Comparison of ENCODE assay signal across 26 cellular contexts in the genomic region with DNA sequence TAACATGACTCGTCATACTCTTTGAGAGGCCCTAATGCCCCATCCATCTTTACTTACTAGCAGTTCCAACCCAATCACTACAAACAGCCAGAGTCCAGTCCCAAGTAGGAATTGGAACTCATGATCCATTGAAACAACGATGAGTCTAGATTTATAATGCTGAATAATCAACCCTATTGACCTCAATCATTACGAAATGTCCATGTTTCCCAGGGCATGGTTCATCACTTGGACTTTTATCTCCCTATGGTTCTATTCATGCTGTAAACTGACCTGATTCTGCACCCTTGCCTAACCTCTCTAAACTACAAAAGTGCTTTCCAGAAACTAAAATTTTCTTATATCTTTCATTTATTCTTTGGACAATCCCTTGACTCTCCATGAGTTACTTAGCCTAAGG.
"Had no signal": no experiment of that assay in that cellular context is flagged by ENCODE, and none has a peak within 500 bp of the region (broad histone marks: within the 10 kb centered on the region; RNA-seq: fewer than 3 reads in every experiment).

No MANE protein-coding gene starts in this region.

- H3K4me1 Mint-ChIP-seq: immature natural killer cell; nephron; neural progenitor cell; stimulated activated effector memory CD8-positive, alpha-beta T cell treated with anti-CD3 and anti-CD28 coated beads, Interleukin-12 subunit alpha, Interleukin-12 subunit beta, amount 100 ng/mL, for 72 hours had no signal

- H3K9ac ChIP-seq: neural progenitor cell, parathyroid adenoma had no signal

- H3K4me1 ChIP-seq: esophagus squamous epithelium, neural progenitor cell, parathyroid adenoma, right atrium auricular region, stomach, thyroid gland, vagina had no signal

- H3K36me3 ChIP-seq: esophagus squamous epithelium, neural progenitor cell, right atrium auricular region, sigmoid colon, stomach, thyroid gland, vagina had no signal

- H3K9me3 Mint-ChIP-seq: nephron, neural progenitor cell had no signal

- H3K79me2 ChIP-seq: parathyroid adenoma had no signal

- H3K9me3 ChIP-seq: esophagus squamous epithelium, right atrium auricular region, sigmoid colon, stomach, thyroid gland, vagina had no signal

- DNase-seq: cortex of kidney; effector memory CD8-positive, alpha-beta T cell; erythroblast; esophagus squamous epithelium; hypothalamus; immature natural killer cell; islet precursor cell; mesendoderm; midbrain; naive thymus-derived CD4-positive, alpha-beta T cell; sigmoid colon; stimulated activated CD4-positive, alpha-beta T cell treated with anti-CD3 and anti-CD28 coated beads, Interleukin-2, amount 100 ng/mL, for 24 hours; stimulated activated CD4-positive, alpha-beta T cell treated with anti-CD3 and anti-CD28 coated beads, Interleukin-4, amount 100 ng/mL, for 24 hours; stimulated activated naive CD4-positive, alpha-beta T cell treated with Interleukin-2 at 50 U/mL for 16 hours; stomach; thyroid gland; trophoblast cell had no signal

- H3K27ac ChIP-seq: esophagus squamous epithelium, neural progenitor cell, parathyroid adenoma, right atrium auricular region, sigmoid colon, stomach, thyroid gland, vagina had no signal

- H2AFZ ChIP-seq: neural progenitor cell, parathyroid adenoma had no signal

- H3K27ac Mint-ChIP-seq: effector memory CD8-positive, alpha-beta T cell; immature natural killer cell; nephron; neural progenitor cell; progenitor cell of endocrine pancreas; stimulated activated effector memory CD8-positive, alpha-beta T cell treated with anti-CD3 and anti-CD28 coated beads, Interleukin-12 subunit alpha, Interleukin-12 subunit beta, amount 100 ng/mL, for 72 hours had no signal

- H3K27me3 ChIP-seq: esophagus squamous epithelium, neural progenitor cell, right atrium auricular region, sigmoid colon, stomach, thyroid gland, vagina had no signal

- H3K27me3 Mint-ChIP-seq: effector memory CD8-positive, alpha-beta T cell; naive thymus-derived CD4-positive, alpha-beta T cell; progenitor cell of endocrine pancreas had no signal

- FAIRE-seq: endometrium, frontal cortex had no signal

- H3K36me3 Mint-ChIP-seq: immature natural killer cell; neural progenitor cell; stimulated activated effector memory CD8-positive, alpha-beta T cell treated with anti-CD3 and anti-CD28 coated beads, Interleukin-12 subunit alpha, Interleukin-12 subunit beta, amount 100 ng/mL, for 72 hours had no signal

- H3K4me3 Mint-ChIP-seq: effector memory CD8-positive, alpha-beta T cell; immature natural killer cell; naive thymus-derived CD4-positive, alpha-beta T cell; nephron; neural progenitor cell; stimulated activated effector memory CD8-positive, alpha-beta T cell treated with anti-CD3 and anti-CD28 coated beads, Interleukin-12 subunit alpha, Interleukin-12 subunit beta, amount 100 ng/mL, for 72 hours had no signal

- H3K4me3 ChIP-seq: esophagus squamous epithelium, neural progenitor cell, right atrium auricular region, sigmoid colon, stomach, thyroid gland, vagina had no signal

- H3K4me2 ChIP-seq: neural progenitor cell had no signal
